Comparison of ENCODE assay signal across 9 cellular contexts in genomic region chr2:174035981-174036742, GRCh38.
DNase-seq lines count a peak whose midpoint lies in the region; ATAC-seq and TF ChIP-seq lines count a peak whose summit lies in the region.
"Had no signal": no experiment of that assay in that cellular context is flagged by ENCODE, and none has a peak within 500 bp of the region (broad histone marks: within the 10 kb centered on the region; RNA-seq: fewer than 3 reads in every experiment).

No MANE protein-coding gene starts in this region.

- no peak for TF ChIP-seq EP300 in transverse colon (IDR thresholded peaks at IDR 0.05; ENCODE audit: low read depth)

- intact Hi-C loops in left cardiac atrium (cut with DNase I): loop anchor here (10.0 kb wide), 1 partner anchor 151 kb away; no protein-coding TSS in a partner anchor
- intact Hi-C loops in transverse colon (cut with DNase I; ENCODE audit: low total_unique reads): no loop called here

- H3K4me1 ChIP-seq in transverse colon: peaks cover 3 to 5% (median 4%) of the 10 kb centered on the region in 4 donors

- ATAC-seq in SK-N-SH treated with all-trans-retinoic acid at 6 μM for 48 hours (peak; percentile 59), left cardiac atrium (peak; percentile 34 to 63), HG03159 (IDR thresholded peaks at IDR 0.05; ENCODE audit: unreplicated experiment) (no peak)
- ATAC-seq in natural killer cell treated with Interleukin-12 subunit alpha and Interleukin-12 subunit beta and Interleukin-15 and Interleukin-18, amount 100 ng/mL, for 72 hours: no peak

- H3K27me3 Mint-ChIP-seq in natural killer cell treated with Interleukin-12 subunit alpha and Interleukin-12 subunit beta and Interleukin-15 and Interleukin-18, amount 100 ng/mL, for 72 hours: peaks cover 10 to 14% of the 10 kb centered on the region in 2 donors

- H3K27ac ChIP-seq in transverse colon: peak overlapping the region in 2 of 4 donors; percentile 27 to 33

- no peaks in the 10 kb centered on the region for H3K9me3 Mint-ChIP-seq in natural killer cell treated with Interleukin-12 subunit alpha and Interleukin-12 subunit beta and Interleukin-15 and Interleukin-18, amount 100 ng/mL, for 72 hours
- H3K9me3 Mint-ChIP-seq: brain had no signal

- 69 to 70% methylated on average over 9 to 12 of the region's 12 CpGs for WGBS in transverse colon (ENCODE audit: low coverage in 1 of 2), 2 donors

- H3K27me3 ChIP-seq in H7 (ENCODE audit: control insufficient read depth, insufficient read depth, low read length): no peaks in the 10 kb centered on the region
- no peaks in the 10 kb centered on the region for H3K27me3 ChIP-seq in transverse colon

- no peak for TF ChIP-seq POLR2A in transverse colon (IDR thresholded peaks at IDR 0.05)

- H3K36me3 ChIP-seq in H7 (replicated peaks; ENCODE audit: control insufficient read depth, insufficient read depth, low read length) (no peaks in the 10 kb centered on the region), transverse colon (no peaks in the 10 kb centered on the region)

- H3K9me3 ChIP-seq in transverse colon: no peaks in the 10 kb centered on the region

- in situ Hi-C loops in transverse colon (cut with MboI; ENCODE audit: low pct_ligation_motif_present in 1 of 4, low pct_unique_long_range_greater_than_20kb in 1 of 4, low sequenced_read_pairs in 3 of 4): loop anchor here in 1 of 4 donors (25.0 kb wide), 1 partner anchor 149 kb away; no protein-coding TSS in a partner anchor

- DNase-seq in H7: peak; percentile 68
- peak; percentile 50 for DNase-seq in left cardiac atrium
- no peak for DNase-seq in transverse colon
- no peak for DNase-seq in cerebellar nuclear complex (lab: John Stamatoyannopoulos, UW)
- no peak for DNase-seq in natural killer cell treated with Interleukin-12 subunit alpha and Interleukin-12 subunit beta and Interleukin-15 and Interleukin-18, amount 100 ng/mL, for 72 hours (ENCODE audit: low spot score)

- peak in 4 of 5 experiments; percentile 6 to 35 (median 24) for TF ChIP-seq CTCF in transverse colon (IDR thresholded peaks at IDR 0.05)

- H3K27ac Mint-ChIP-seq in natural killer cell treated with Interleukin-12 subunit alpha and Interleukin-12 subunit beta and Interleukin-15 and Interleukin-18, amount 100 ng/mL, for 72 hours: no peak overlapping the region
- H3K27ac Mint-ChIP-seq: brain had no signal

- no peaks in the 10 kb centered on the region for H3K36me3 Mint-ChIP-seq in natural killer cell treated with Interleukin-12 subunit alpha and Interleukin-12 subunit beta and Interleukin-15 and Interleukin-18, amount 100 ng/mL, for 72 hours
- H3K36me3 Mint-ChIP-seq: brain had no signal

- H3K4me3 ChIP-seq in H7 (ENCODE audit: insufficient read depth, low read depth, low read length) (no peak overlapping the region), transverse colon (no peak overlapping the region)
- H3K4me3 ChIP-seq: lung had no signal

- no peak overlapping the region for H3K4me3 Mint-ChIP-seq in natural killer cell treated with Interleukin-12 subunit alpha and Interleukin-12 subunit beta and Interleukin-15 and Interleukin-18, amount 100 ng/mL, for 72 hours
- H3K4me3 Mint-ChIP-seq: brain had no signal

- peaks cover 25 to 27% of the 10 kb centered on the region in 2 donors for H3K4me1 Mint-ChIP-seq in natural killer cell treated with Interleukin-12 subunit alpha and Interleukin-12 subunit beta and Interleukin-15 and Interleukin-18, amount 100 ng/mL, for 72 hours (ENCODE audit: low read depth in 2 of 2)

TF ChIP-seq in SK-N-SH treated with all-trans-retinoic acid at 6 μM for 48 hours, 23 proteins besides CTCF, POLR2A, EP300 and RAD21 (continues in another document):
- TF ChIP-seq OSR1 (CRISPR knock-in tag; IDR thresholded peaks at IDR 0.05): no peak
- TF ChIP-seq ZNF8 (CRISPR knock-in tag; IDR thresholded peaks at IDR 0.05): no peak
- no peak for TF ChIP-seq ARNTL (CRISPR knock-in tag; IDR thresholded peaks at IDR 0.05; ENCODE audit: borderline replicate concordance, low read depth)
- TF ChIP-seq PPARA (CRISPR knock-in tag; IDR thresholded peaks at IDR 0.05; ENCODE audit: borderline replicate concordance): no peak
- no peak for TF ChIP-seq ZNF70 (CRISPR knock-in tag; IDR thresholded peaks at IDR 0.05)
- no peak for TF ChIP-seq ZC3H10 (CRISPR knock-in tag; IDR thresholded peaks at IDR 0.05)
- TF ChIP-seq TCF4 (CRISPR knock-in tag; IDR thresholded peaks at IDR 0.05; ENCODE audit: borderline replicate concordance): no peak
- no peak for TF ChIP-seq TOX (CRISPR knock-in tag; IDR thresholded peaks at IDR 0.05; ENCODE audit: borderline replicate concordance)
- no peak for TF ChIP-seq BACH2 (CRISPR knock-in tag; IDR thresholded peaks at IDR 0.05; ENCODE audit: borderline replicate concordance)
- TF ChIP-seq ZNF565 (CRISPR knock-in tag; conservative IDR thresholded peaks at IDR 0.05; ENCODE audit: low read depth): no peak
- no peak for TF ChIP-seq POU6F1 (CRISPR knock-in tag; IDR thresholded peaks at IDR 0.05; ENCODE audit: borderline replicate concordance, low read depth)
- no peak for TF ChIP-seq CSRNP3 (CRISPR knock-in tag; IDR thresholded peaks at IDR 0.05)
- no peak for TF ChIP-seq ESRRG (CRISPR knock-in tag; IDR thresholded peaks at IDR 0.05)
- TF ChIP-seq, protein P1, sequence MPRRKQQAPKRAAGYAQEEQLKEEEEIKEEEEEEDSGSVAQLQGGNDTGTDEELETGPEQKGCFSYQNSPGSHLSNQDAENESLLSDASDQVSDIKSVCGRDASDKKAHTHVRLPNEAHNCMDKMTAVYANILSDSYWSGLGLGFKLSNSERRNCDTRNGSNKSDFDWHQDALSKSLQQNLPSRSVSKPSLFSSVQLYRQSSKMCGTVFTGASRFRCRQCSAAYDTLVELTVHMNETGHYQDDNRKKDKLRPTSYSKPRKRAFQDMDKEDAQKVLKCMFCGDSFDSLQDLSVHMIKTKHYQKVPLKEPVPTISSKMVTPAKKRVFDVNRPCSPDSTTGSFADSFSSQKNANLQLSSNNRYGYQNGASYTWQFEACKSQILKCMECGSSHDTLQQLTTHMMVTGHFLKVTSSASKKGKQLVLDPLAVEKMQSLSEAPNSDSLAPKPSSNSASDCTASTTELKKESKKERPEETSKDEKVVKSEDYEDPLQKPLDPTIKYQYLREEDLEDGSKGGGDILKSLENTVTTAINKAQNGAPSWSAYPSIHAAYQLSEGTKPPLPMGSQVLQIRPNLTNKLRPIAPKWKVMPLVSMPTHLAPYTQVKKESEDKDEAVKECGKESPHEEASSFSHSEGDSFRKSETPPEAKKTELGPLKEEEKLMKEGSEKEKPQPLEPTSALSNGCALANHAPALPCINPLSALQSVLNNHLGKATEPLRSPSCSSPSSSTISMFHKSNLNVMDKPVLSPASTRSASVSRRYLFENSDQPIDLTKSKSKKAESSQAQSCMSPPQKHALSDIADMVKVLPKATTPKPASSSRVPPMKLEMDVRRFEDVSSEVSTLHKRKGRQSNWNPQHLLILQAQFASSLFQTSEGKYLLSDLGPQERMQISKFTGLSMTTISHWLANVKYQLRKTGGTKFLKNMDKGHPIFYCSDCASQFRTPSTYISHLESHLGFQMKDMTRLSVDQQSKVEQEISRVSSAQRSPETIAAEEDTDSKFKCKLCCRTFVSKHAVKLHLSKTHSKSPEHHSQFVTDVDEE (CRISPR knock-in tag; IDR thresholded peaks at IDR 0.05): no peak
- no peak for TF ChIP-seq ZFP30 (CRISPR knock-in tag; IDR thresholded peaks at IDR 0.05)
- no peak for TF ChIP-seq RARB (CRISPR knock-in tag; IDR thresholded peaks at IDR 0.05)
- TF ChIP-seq CSDC2 (CRISPR knock-in tag; IDR thresholded peaks at IDR 0.05): no peak
- TF ChIP-seq ZFP3 (CRISPR knock-in tag; IDR thresholded peaks at IDR 0.05): no peak
- TF ChIP-seq, protein P2, sequence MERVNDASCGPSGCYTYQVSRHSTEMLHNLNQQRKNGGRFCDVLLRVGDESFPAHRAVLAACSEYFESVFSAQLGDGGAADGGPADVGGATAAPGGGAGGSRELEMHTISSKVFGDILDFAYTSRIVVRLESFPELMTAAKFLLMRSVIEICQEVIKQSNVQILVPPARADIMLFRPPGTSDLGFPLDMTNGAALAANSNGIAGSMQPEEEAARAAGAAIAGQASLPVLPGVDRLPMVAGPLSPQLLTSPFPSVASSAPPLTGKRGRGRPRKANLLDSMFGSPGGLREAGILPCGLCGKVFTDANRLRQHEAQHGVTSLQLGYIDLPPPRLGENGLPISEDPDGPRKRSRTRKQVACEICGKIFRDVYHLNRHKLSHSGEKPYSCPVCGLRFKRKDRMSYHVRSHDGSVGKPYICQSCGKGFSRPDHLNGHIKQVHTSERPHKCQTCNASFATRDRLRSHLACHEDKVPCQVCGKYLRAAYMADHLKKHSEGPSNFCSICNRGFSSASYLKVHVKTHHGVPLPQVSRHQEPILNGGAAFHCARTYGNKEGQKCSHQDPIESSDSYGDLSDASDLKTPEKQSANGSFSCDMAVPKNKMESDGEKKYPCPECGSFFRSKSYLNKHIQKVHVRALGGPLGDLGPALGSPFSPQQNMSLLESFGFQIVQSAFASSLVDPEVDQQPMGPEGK (CRISPR knock-in tag; IDR thresholded peaks at IDR 0.05; ENCODE audit: borderline replicate concordance): no peak

Comparison
In these comparisons a context has a peak if more than half of its experiments do, and no peak if none do; other contexts are left out.
1. DNase-seq: peak in H7 (single experiment) and left cardiac atrium (single experiment); none in transverse colon (single experiment), cerebellar nuclear complex (0 of 2) and natural killer cell treated with Interleukin-12 subunit alpha and Interleukin-12 subunit beta and Interleukin-15 and Interleukin-18, amount 100 ng/mL, for 72 hours (single experiment).
2. ATAC-seq: peak in SK-N-SH treated with all-trans-retinoic acid at 6 μM for 48 hours (single experiment) and left cardiac atrium (2 of 2); none in HG03159 (single experiment) and natural killer cell treated with Interleukin-12 subunit alpha and Interleukin-12 subunit beta and Interleukin-15 and Interleukin-18, amount 100 ng/mL, for 72 hours (0 of 2).